Comparison of ENCODE assay signal across 2 cellular contexts in genomic region chr1:44701141-44701573, GRCh38.
A peak's percentile ranks its signal among the peaks of the same experiment; 100 is the strongest.
TF ChIP-seq lines count a peak whose summit lies in the region.

No MANE protein-coding gene starts in this region.

TF ChIP-seq in GM23338, 12 proteins besides CTCF, POLR2A, EP300 and RAD21:
- TF ChIP-seq STAT1 (IDR thresholded peaks at IDR 0.05; ENCODE audit: unreplicated experiment), result no peak
- TF ChIP-seq EZH2phosphoT487 (IDR thresholded peaks at IDR 0.05; ENCODE audit: unreplicated experiment), result no peak
- no peak for TF ChIP-seq POLR2AphosphoS5 (IDR thresholded peaks at IDR 0.05; ENCODE audit: low read depth)
- no peak for TF ChIP-seq JUNB (IDR thresholded peaks at IDR 0.05; ENCODE audit: unreplicated experiment)
- no peak for TF ChIP-seq ZNF462 (CRISPR knock-in tag; IDR thresholded peaks at IDR 0.05)
- TF ChIP-seq ZNF331 (CRISPR knock-in tag; IDR thresholded peaks at IDR 0.05; ENCODE audit: low read depth), result no peak
- no peak for TF ChIP-seq CREB1 (CRISPR knock-in tag; IDR thresholded peaks at IDR 0.05; ENCODE audit: low read depth)
- no peak for TF ChIP-seq ETS1 (IDR thresholded peaks at IDR 0.05)
- TF ChIP-seq ZNF114 (CRISPR knock-in tag; IDR thresholded peaks at IDR 0.05), result no peak
- no peak for TF ChIP-seq NANOG (IDR thresholded peaks at IDR 0.05; ENCODE audit: borderline replicate concordance)
- TF ChIP-seq EZH2 (IDR thresholded peaks at IDR 0.05; ENCODE audit: low read depth, unreplicated experiment), result no peak

TF ChIP-seq in HepG2, 621 proteins besides CTCF, POLR2A, EP300 and RAD21 (continues in another document):
- TF ChIP-seq MTERF4 (CRISPR knock-in tag; IDR thresholded peaks at IDR 0.05) (no peak), ZBTB39 (CRISPR knock-in tag; IDR thresholded peaks at IDR 0.05) (no peak), ZNF770 (CRISPR knock-in tag; IDR thresholded peaks at IDR 0.05) (no peak), ZFAT (CRISPR knock-in tag; conservative IDR thresholded peaks at IDR 0.05) (no peak), ZNF331 (CRISPR knock-in tag; IDR thresholded peaks at IDR 0.05) (peak; percentile 76), SNRNP70 (IDR thresholded peaks at IDR 0.05; ENCODE audit: low read depth, low read length) (no peak), PCBP2 (optimal IDR thresholded peaks at IDR 0.05; ENCODE audit: low read depth, low read length, poor library complexity, severe bottlenecking) (no peak), ZNF776 (CRISPR knock-in tag; IDR thresholded peaks at IDR 0.05) (no peak), SAFB2 (CRISPR knock-in tag; IDR thresholded peaks at IDR 0.05; ENCODE audit: borderline replicate concordance, low read depth) (no peak), KDM5A (IDR thresholded peaks at IDR 0.05; ENCODE audit: borderline replicate concordance, low read length) (no peak), FOXC1 (CRISPR knock-in tag; IDR thresholded peaks at IDR 0.05; ENCODE audit: borderline replicate concordance) (no peak), ZSCAN20 (CRISPR knock-in tag; IDR thresholded peaks at IDR 0.05; ENCODE audit: borderline replicate concordance) (no peak), ARHGAP35 (CRISPR knock-in tag; IDR thresholded peaks at IDR 0.05; ENCODE audit: borderline replicate concordance) (no peak), ELK4 (CRISPR knock-in tag; IDR thresholded peaks at IDR 0.05; ENCODE audit: borderline replicate concordance) (no peak), REPIN1 (CRISPR knock-in tag; IDR thresholded peaks at IDR 0.05; ENCODE audit: borderline replicate concordance, low read depth) (peak; percentile 64; the same call in 1 of the 2 replicates), ZNF800 (CRISPR knock-in tag; IDR thresholded peaks at IDR 0.05) (no peak), TRAFD1 (CRISPR knock-in tag; IDR thresholded peaks at IDR 0.05; ENCODE audit: borderline replicate concordance) (no peak), XRCC5 (optimal IDR thresholded peaks at IDR 0.05; ENCODE audit: low read length) (peak; percentile 30), FOXP1 (IDR thresholded peaks at IDR 0.05) (no peak), FOXP1 (CRISPR knock-in tag; IDR thresholded peaks at IDR 0.05) (peak; percentile 85), EHMT2 (IDR thresholded peaks at IDR 0.05; ENCODE audit: borderline replicate concordance, low read depth, low read length) (no peak), REST (IDR thresholded peaks at IDR 0.05; ENCODE audit: borderline replicate concordance in 1 of 2, low read depth in 1 of 2, low read length in 2 of 2) (no peak), JARID2 (CRISPR knock-in tag; IDR thresholded peaks at IDR 0.05; ENCODE audit: insufficient replicate concordance) (no peak), RORA (CRISPR knock-in tag; IDR thresholded peaks at IDR 0.05) (no peak), PCBP1 (IDR thresholded peaks at IDR 0.05; ENCODE audit: borderline replicate concordance, low read depth, low read length) (no peak), RFXANK (CRISPR knock-in tag; IDR thresholded peaks at IDR 0.05) (no peak), LBX2 (CRISPR knock-in tag; IDR thresholded peaks at IDR 0.05; ENCODE audit: borderline replicate concordance) (no peak), XBP1 (CRISPR knock-in tag; IDR thresholded peaks at IDR 0.05) (no peak), TMF1 (CRISPR knock-in tag; IDR thresholded peaks at IDR 0.05; ENCODE audit: low read depth) (no peak), ZNF382 (CRISPR knock-in tag; IDR thresholded peaks at IDR 0.05; ENCODE audit: borderline replicate concordance) (no peak), GABPA (IDR thresholded peaks at IDR 0.05; ENCODE audit: low read depth, low read length) (no peak), GABPA (CRISPR knock-in tag; IDR thresholded peaks at IDR 0.05; ENCODE audit: low read depth) (no peak), ZNF362 (CRISPR knock-in tag; IDR thresholded peaks at IDR 0.05; ENCODE audit: borderline replicate concordance) (peak; percentile 89), SP140L (CRISPR knock-in tag; IDR thresholded peaks at IDR 0.05; ENCODE audit: borderline replicate concordance) (no peak), BRCA1 (CRISPR knock-in tag; IDR thresholded peaks at IDR 0.05) (no peak), E2F5 (CRISPR knock-in tag; conservative IDR thresholded peaks at IDR 0.05) (no peak), ZNF234 (CRISPR knock-in tag; conservative IDR thresholded peaks at IDR 0.05) (no peak), KAT2B (IDR thresholded peaks at IDR 0.05; ENCODE audit: borderline replicate concordance, low read depth, low read length) (no peak), U2AF1 (optimal IDR thresholded peaks at IDR 0.05; ENCODE audit: low read depth, low read length) (no peak)
